Comparison of ENCODE assay signal across 8 cellular contexts in the genomic region with DNA sequence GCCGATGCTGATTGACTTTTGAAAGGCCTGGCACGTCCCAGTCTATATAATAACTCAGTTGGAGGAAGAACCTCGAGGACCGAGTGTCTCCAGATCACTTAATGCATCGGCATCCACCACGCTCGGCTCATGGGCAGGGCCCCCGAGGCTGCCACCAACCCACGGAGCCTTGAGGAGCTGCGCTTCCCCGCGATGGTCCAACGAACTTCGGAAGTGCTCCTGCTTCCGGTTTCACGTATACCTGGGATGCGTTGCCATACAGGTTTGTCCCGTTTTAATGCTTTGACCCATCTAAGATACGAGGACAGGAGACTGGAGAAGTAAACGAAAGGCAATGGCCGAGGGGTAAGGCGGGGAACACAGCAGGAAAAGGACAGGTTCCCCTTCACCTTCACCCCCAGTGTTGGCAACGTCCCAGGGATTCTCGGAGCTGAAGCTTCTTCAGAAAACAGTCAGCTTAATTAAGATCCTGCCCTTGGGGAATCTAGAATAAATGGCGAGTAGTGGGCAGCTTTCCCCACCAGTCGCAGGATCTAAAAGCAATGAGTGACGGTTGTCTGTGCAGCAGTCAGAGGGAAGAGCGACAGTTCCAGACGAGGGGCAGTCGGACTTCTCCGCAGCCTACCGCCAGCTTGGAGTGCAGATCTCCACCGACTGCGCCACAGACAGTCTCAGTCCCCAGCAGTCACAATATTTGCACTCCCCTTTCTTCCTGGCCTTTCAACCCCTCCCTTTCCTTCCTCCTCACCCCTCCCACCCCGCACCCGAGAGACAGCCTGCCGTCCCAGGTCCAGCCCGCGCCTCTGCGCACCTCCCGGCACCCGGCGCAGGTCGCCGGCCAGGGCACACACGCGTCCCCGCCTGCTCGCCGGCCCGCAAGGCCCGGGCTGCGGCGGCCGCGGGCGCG. TPM values are rescaled to one million over a fixed set of nuclear protein-coding genes. Genes with fewer than 3 reads are reported as not detected.
DNase-seq lines count a peak whose midpoint lies in the region; ATAC-seq and TF ChIP-seq lines count a peak whose summit lies in the region.

No MANE protein-coding gene starts in this region.

- POLR2A ChIA-PET in Panc1 (lab: Charles Lee), result no interaction called here

- H3K9ac ChIP-seq in colonic mucosa (ENCODE audit: low read depth in 2 of 2, low read length in 2 of 2), result peak overlapping the region; percentile 21 to 39

- in situ Hi-C loops in Panc1 (cut with HindIII; ENCODE audit: low pct_unique_long_range_greater_than_20kb, low sequenced_read_pairs), result no loop called here

- H3K27me3 ChIP-seq in Panc1 (ENCODE audit: control insufficient read depth, insufficient read depth, low read length) (peaks cover 40% of the 10 kb centered on the region), colonic mucosa (peaks cover 72% of the 10 kb centered on the region)

- peak overlapping the region; percentile 90 for H3K4me3 Mint-ChIP-seq in natural killer cell

- H3K9me3 Mint-ChIP-seq in natural killer cell, result no peaks in the 10 kb centered on the region

- peaks cover 19 to 22% of the 10 kb centered on the region in 2 donors for H3K4me1 Mint-ChIP-seq in natural killer cell

- H3K4me3 ChIP-seq in Panc1 (ENCODE audit: low read depth in 2 of 2, low read length in 2 of 2) (peak overlapping the region; percentile 48 to 80), colonic mucosa (peak overlapping the region; percentile 43)

- ATAC-seq in GM19438 (IDR thresholded peaks at IDR 0.05; ENCODE audit: low read depth, unreplicated experiment), result peak; percentile 65
- peak; percentile 49 for ATAC-seq in HG03442 (IDR thresholded peaks at IDR 0.05; ENCODE audit: unreplicated experiment)
- peak; percentile 90 for ATAC-seq in Panc1
- ATAC-seq in natural killer cell, result no peak

- intact Hi-C loops in Panc1 (cut with micrococcal nuclease; ENCODE audit: unreplicated experiment), result loop anchor here (10.0 kb wide), 1 partner anchor 627 kb away; a partner anchor contains a TSS
- intact Hi-C loops in colonic mucosa (cut with DNase I), result loop anchor here (10.0 kb wide), 1 partner anchor 1147 kb away; a partner anchor contains a TSS
- intact Hi-C loops in natural killer cell (cut with micrococcal nuclease), result no loop called here

- no TSS peak for BruUV-seq in Panc1 (replicated peaks; lab: Mats Ljungman, UMichigan)

- peak; percentile 18 for DNase-seq in COLO829 (ENCODE audit: low spot score)
- DNase-seq in Panc1 (ENCODE audit: low read depth, low spot score), result no peak
- peak; percentile 38 for DNase-seq in colonic mucosa
- DNase-seq in natural killer cell, result no peak
- no peak for DNase-seq in GM20000 (ENCODE audit: low spot score)
- DNase-seq in Ammon's horn (ENCODE audit: low spot score), result no peak

- H3K9me3 ChIP-seq in Panc1 (ENCODE audit: control insufficient read depth, insufficient read depth, low read depth, low read length) (no peaks in the 10 kb centered on the region), colonic mucosa (no peaks in the 10 kb centered on the region)

- H3K27me3 Mint-ChIP-seq in natural killer cell (ENCODE audit: low read depth in 2 of 2), result peaks cover 35 to 54% of the 10 kb centered on the region in 2 donors

- H3K36me3 ChIP-seq in Panc1 (ENCODE audit: control insufficient read depth, insufficient read depth, low read length) (no peaks in the 10 kb centered on the region), colonic mucosa (no peaks in the 10 kb centered on the region)

- H3K36me3 Mint-ChIP-seq in natural killer cell, result peaks cover 8% of the 10 kb centered on the region

- H3K4me1 ChIP-seq in Panc1 (ENCODE audit: control insufficient read depth, insufficient read depth, low read length), result no peaks in the 10 kb centered on the region; the same call in 1 of the 2 replicates
- peaks cover 9% of the 10 kb centered on the region for H3K4me1 ChIP-seq in colonic mucosa

- no peak overlapping the region for H3K27ac ChIP-seq in Panc1 (ENCODE audit: low read length)
- no peak overlapping the region for H3K27ac ChIP-seq in colonic mucosa

- TF ChIP-seq CTCF in Panc1 (IDR thresholded peaks at IDR 0.05), result no peak
- no peak for TF ChIP-seq CTCF in colonic mucosa (IDR thresholded peaks at IDR 0.05)
- no peak for TF ChIP-seq CTCF in natural killer cell (IDR thresholded peaks at IDR 0.05)
- no peak for TF ChIP-seq CTCF in GM20000 (IDR thresholded peaks at IDR 0.05; ENCODE audit: extremely low read depth, missing control alignments)

- H3K27ac Mint-ChIP-seq in natural killer cell, result no peak overlapping the region

- CTCF ChIA-PET in Panc1 (lab: Charles Lee), result interaction anchor here (0.6 kb wide), 1 partner anchor 45 kb away, joined by 4 read pairs; no protein-coding TSS in a partner anchor

RNA-seq across cellular contexts. Expression of a gene that starts 10.7 kb away (rescaled TPM):
- total RNA-seq in Panc1 (2021; ENCODE audit: unreplicated experiment) (not detected), colonic mucosa (under 1 TPM in 1 of 2 donors, not detected in 1; 0.15 TPM), natural killer cell (not detected)
- polyA plus RNA-seq in Panc1 (2012; ENCODE audit: insufficient read length), result not detected

Comparison
In these comparisons a context has a peak if more than half of its experiments do, and no peak if none do; other contexts are left out.
1. DNase-seq: peak in COLO829 (single experiment) and colonic mucosa (single experiment); none in Panc1 (single experiment), natural killer cell (single experiment), GM20000 (single experiment) and Ammon's horn (single experiment).
2. ATAC-seq: peak in GM19438 (single experiment), HG03442 (single experiment) and Panc1 (single experiment); none in natural killer cell (0 of 3).